ENCODE assay signal across 23 cellular contexts in genomic region chr20:57167292-57167655, GRCh38.
"Had no signal": no experiment of that assay in that cellular context is flagged by ENCODE, and none has a peak within 500 bp of the region (broad histone marks: within the 10 kb centered on the region; RNA-seq: fewer than 3 reads in every experiment).

No MANE protein-coding gene starts in this region.

- H3K4me1 Mint-ChIP-seq: activated CD4-positive, alpha-beta T cell treated with anti-CD3 and anti-CD28 coated beads for 36 hours; stimulated activated effector memory CD8-positive, alpha-beta T cell treated with anti-CD3 and anti-CD28 coated beads, Interleukin-12 subunit alpha, Interleukin-12 subunit beta, amount 100 ng/mL, for 72 hours had no signal

- H3K4me3 ChIP-seq: body of pancreas, gastroesophageal sphincter, pancreas, right lobe of liver, skin epidermis, thoracic aorta had no signal

- H3K4me1 ChIP-seq: body of pancreas, gastroesophageal sphincter, pancreas, right lobe of liver had no signal

- H3K9me3 Mint-ChIP-seq: activated T-cell treated with anti-CD3 and anti-CD28 coated beads, Interleukin-2, amount 50 U/mL, for 72 hours; effector memory CD8-positive, alpha-beta T cell; stimulated activated effector memory CD8-positive, alpha-beta T cell treated with anti-CD3 and anti-CD28 coated beads, Interleukin-12 subunit alpha, Interleukin-12 subunit beta, amount 100 ng/mL, for 72 hours; stimulated activated naive CD8-positive, alpha-beta T cell treated with anti-CD3 and anti-CD28 coated beads, Interleukin-15, Interleukin-2, amounts not matched to agents 100 ng/mL and 50 ng/mL, for 24 hours had no signal

- DNase-seq: activated CD4-positive, alpha-beta T cell treated with anti-CD3 and anti-CD28 coated beads for 36 hours; activated CD4-positive, alpha-beta T cell treated with anti-CD3 and anti-CD28 coated beads, Interleukin-2, amount 50 U/mL, for 4 hours; activated CD4-positive, CD25-positive, alpha-beta regulatory T cell; activated effector memory CD4-positive, alpha-beta T cell treated with Interleukin-2 at 50 U/mL for 16 hours; activated naive CD4-positive, alpha-beta T cell treated with Interleukin-2 at 50 U/mL for 16 hours; activated T-cell treated with anti-CD3 and anti-CD28 coated beads for 4 hours; activated T-cell treated with anti-CD3 and anti-CD28 coated beads, Interleukin-2, amount 50 U/mL, for 72 hours; body of pancreas; cortex of kidney; effector memory CD8-positive, alpha-beta T cell; erythroblast; mammary epithelial cell; right lobe of liver; stimulated activated CD4-positive, alpha-beta T cell treated with anti-CD3 and anti-CD28 coated beads, Interleukin-12 subunit alpha, Interleukin-12 subunit beta, amount 100 ng/mL, for 4 hours; stimulated activated CD4-positive, alpha-beta T cell treated with anti-CD3 and anti-CD28 coated beads, Interleukin-4, amount 100 ng/mL, for 24 hours; T-helper 1 cell had no signal

- H3K36me3 Mint-ChIP-seq: activated naive CD8-positive, alpha-beta T cell; stimulated activated effector memory CD8-positive, alpha-beta T cell treated with anti-CD3 and anti-CD28 coated beads, Interleukin-12 subunit alpha, Interleukin-12 subunit beta, amount 100 ng/mL, for 72 hours had no signal

- H3K9me3 ChIP-seq: body of pancreas, gastroesophageal sphincter, pancreas, right lobe of liver, thoracic aorta had no signal

- H3K27me3 Mint-ChIP-seq: activated naive CD8-positive, alpha-beta T cell; stimulated activated naive CD8-positive, alpha-beta T cell treated with anti-CD3 and anti-CD28 coated beads, Interleukin-15, Interleukin-2, amounts not matched to agents 100 ng/mL and 50 ng/mL, for 24 hours had no signal

- H3K36me3 ChIP-seq: gastroesophageal sphincter, pancreas, right lobe of liver, thoracic aorta had no signal

- H3K4me3 Mint-ChIP-seq: activated CD4-positive, alpha-beta T cell treated with anti-CD3 and anti-CD28 coated beads for 36 hours; activated naive CD8-positive, alpha-beta T cell; activated T-cell treated with anti-CD3 and anti-CD28 coated beads, Interleukin-2, amount 50 U/mL, for 72 hours; effector memory CD8-positive, alpha-beta T cell; stimulated activated effector memory CD8-positive, alpha-beta T cell treated with anti-CD3 and anti-CD28 coated beads, Interleukin-12 subunit alpha, Interleukin-12 subunit beta, amount 100 ng/mL, for 72 hours; stimulated activated naive CD8-positive, alpha-beta T cell treated with anti-CD3 and anti-CD28 coated beads, Interleukin-15, Interleukin-2, amounts not matched to agents 100 ng/mL and 50 ng/mL, for 24 hours had no signal

- H3K27ac ChIP-seq: body of pancreas, pancreas, right lobe of liver, skin epidermis, thoracic aorta had no signal

- H3K27me3 ChIP-seq: body of pancreas, pancreas, right lobe of liver had no signal

- ATAC-seq: activated CD4-positive, alpha-beta T cell treated with anti-CD3 and anti-CD28 coated beads for 36 hours; activated T-cell treated with anti-CD3 and anti-CD28 coated beads, Interleukin-2, amount 50 U/mL, for 72 hours; body of pancreas; effector memory CD8-positive, alpha-beta T cell; gastroesophageal sphincter; pancreas; right lobe of liver; stimulated activated effector memory CD8-positive, alpha-beta T cell treated with anti-CD3 and anti-CD28 coated beads, Interleukin-12 subunit alpha, Interleukin-12 subunit beta, amount 100 ng/mL, for 72 hours had no signal

- H3K27ac Mint-ChIP-seq: activated CD4-positive, alpha-beta T cell treated with anti-CD3 and anti-CD28 coated beads for 36 hours; activated naive CD8-positive, alpha-beta T cell; activated T-cell treated with anti-CD3 and anti-CD28 coated beads, Interleukin-2, amount 50 U/mL, for 72 hours; effector memory CD8-positive, alpha-beta T cell; stimulated activated effector memory CD8-positive, alpha-beta T cell treated with anti-CD3 and anti-CD28 coated beads, Interleukin-12 subunit alpha, Interleukin-12 subunit beta, amount 100 ng/mL, for 72 hours; stimulated activated naive CD8-positive, alpha-beta T cell treated with anti-CD3 and anti-CD28 coated beads, Interleukin-15, Interleukin-2, amounts not matched to agents 100 ng/mL and 50 ng/mL, for 24 hours had no signal
